In the genomic region with DNA sequence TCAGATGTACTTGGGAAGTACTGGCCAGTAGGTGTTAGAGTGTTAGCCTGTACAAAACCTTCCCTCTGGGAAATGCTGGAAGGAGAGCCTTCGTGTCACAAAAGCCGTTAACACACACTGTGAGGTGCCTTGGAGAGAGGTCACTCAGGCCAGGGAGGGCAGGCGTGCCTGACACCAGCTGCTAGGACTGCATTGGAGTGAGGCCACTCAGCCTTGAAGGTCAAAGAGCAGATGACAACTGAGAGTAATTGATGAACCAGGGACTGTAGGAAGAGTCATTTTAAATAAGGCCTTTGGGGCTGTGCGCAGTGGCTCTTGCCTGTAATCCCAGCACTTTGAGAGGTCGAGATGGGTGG, we compare ENCODE assay signal across 1 cellular context.
TF ChIP-seq lines count a peak whose summit lies in the region.

No MANE protein-coding gene starts in this region.

TF ChIP-seq in HepG2, 621 proteins besides CTCF, POLR2A, EP300 and RAD21 (continued from another document and continues in another):
- TF ChIP-seq NR2F1 (CRISPR knock-in tag; IDR thresholded peaks at IDR 0.05) (peak; percentile 69 to 71; a peak in 2 of 4 replicates), ZNF34 (CRISPR knock-in tag; IDR thresholded peaks at IDR 0.05; ENCODE audit: borderline replicate concordance) (no peak), POGZ (CRISPR knock-in tag; IDR thresholded peaks at IDR 0.05) (no peak), ZNF547 (CRISPR knock-in tag; IDR thresholded peaks at IDR 0.05) (no peak), MLLT10 (CRISPR knock-in tag; IDR thresholded peaks at IDR 0.05) (no peak), GZF1 (CRISPR knock-in tag; IDR thresholded peaks at IDR 0.05) (no peak), PCBP2 (optimal IDR thresholded peaks at IDR 0.05; ENCODE audit: low read depth, low read length, poor library complexity, severe bottlenecking) (no peak), HNF4A (CRISPR knock-in tag; IDR thresholded peaks at IDR 0.05) (peak; percentile 68), ZNF17 (CRISPR knock-in tag; IDR thresholded peaks at IDR 0.05) (no peak), ESRRA (CRISPR knock-in tag; IDR thresholded peaks at IDR 0.05; ENCODE audit: low read depth) (0 out of 2 replicates have a peak, but pooled peaks have one; percentile 32), GATA4 (IDR thresholded peaks at IDR 0.05; ENCODE audit: borderline replicate concordance, low read depth) (0 out of 2 replicates have a peak, but pooled peaks have one; percentile 14), ZNF607 (CRISPR knock-in tag; IDR thresholded peaks at IDR 0.05; ENCODE audit: borderline replicate concordance) (no peak), ZNF446 (CRISPR knock-in tag; IDR thresholded peaks at IDR 0.05) (no peak), ARNT2 (CRISPR knock-in tag; IDR thresholded peaks at IDR 0.05; ENCODE audit: low read depth) (no peak), ZNF484 (CRISPR knock-in tag; IDR thresholded peaks at IDR 0.05; ENCODE audit: borderline replicate concordance, low read depth) (no peak), PHF5A (CRISPR knock-in tag; IDR thresholded peaks at IDR 0.05; ENCODE audit: low read depth, unreplicated experiment) (no peak), RARA (CRISPR knock-in tag; IDR thresholded peaks at IDR 0.05) (peak; percentile 47; the same call in 1 of the 2 replicates), TBX2 (CRISPR knock-in tag; IDR thresholded peaks at IDR 0.05; ENCODE audit: borderline replicate concordance) (peak; percentile 66), NR2F6 (IDR thresholded peaks at IDR 0.05) (peak; percentile 84), NR2F6 (CRISPR knock-in tag; IDR thresholded peaks at IDR 0.05) (peak; percentile 84; the same call in 1 of the 2 replicates), NCOA5 (CRISPR knock-in tag; IDR thresholded peaks at IDR 0.05) (no peak), ZNF720 (CRISPR knock-in tag; IDR thresholded peaks at IDR 0.05) (no peak), SPEN (CRISPR knock-in tag; IDR thresholded peaks at IDR 0.05; ENCODE audit: low read depth) (no peak), TEAD3 (CRISPR knock-in tag; optimal IDR thresholded peaks at IDR 0.05; ENCODE audit: borderline replicate concordance) (peak; percentile 24), RFX3 (CRISPR knock-in tag; IDR thresholded peaks at IDR 0.05) (no peak), RXRB (CRISPR knock-in tag; IDR thresholded peaks at IDR 0.05; ENCODE audit: borderline replicate concordance) (peak; percentile 29; the same call in 1 of the 2 replicates), EZH2 (conservative IDR thresholded peaks at IDR 0.05; ENCODE audit: low read depth, low read length) (no peak), RCOR2 (CRISPR knock-in tag; IDR thresholded peaks at IDR 0.05) (no peak), MTA1 (CRISPR knock-in tag; IDR thresholded peaks at IDR 0.05; ENCODE audit: borderline replicate concordance) (peak; percentile 55; the same call in 1 of the 2 replicates), GPN1 (CRISPR knock-in tag; IDR thresholded peaks at IDR 0.05; ENCODE audit: borderline replicate concordance) (no peak)
- TF ChIP-seq, protein P1, sequence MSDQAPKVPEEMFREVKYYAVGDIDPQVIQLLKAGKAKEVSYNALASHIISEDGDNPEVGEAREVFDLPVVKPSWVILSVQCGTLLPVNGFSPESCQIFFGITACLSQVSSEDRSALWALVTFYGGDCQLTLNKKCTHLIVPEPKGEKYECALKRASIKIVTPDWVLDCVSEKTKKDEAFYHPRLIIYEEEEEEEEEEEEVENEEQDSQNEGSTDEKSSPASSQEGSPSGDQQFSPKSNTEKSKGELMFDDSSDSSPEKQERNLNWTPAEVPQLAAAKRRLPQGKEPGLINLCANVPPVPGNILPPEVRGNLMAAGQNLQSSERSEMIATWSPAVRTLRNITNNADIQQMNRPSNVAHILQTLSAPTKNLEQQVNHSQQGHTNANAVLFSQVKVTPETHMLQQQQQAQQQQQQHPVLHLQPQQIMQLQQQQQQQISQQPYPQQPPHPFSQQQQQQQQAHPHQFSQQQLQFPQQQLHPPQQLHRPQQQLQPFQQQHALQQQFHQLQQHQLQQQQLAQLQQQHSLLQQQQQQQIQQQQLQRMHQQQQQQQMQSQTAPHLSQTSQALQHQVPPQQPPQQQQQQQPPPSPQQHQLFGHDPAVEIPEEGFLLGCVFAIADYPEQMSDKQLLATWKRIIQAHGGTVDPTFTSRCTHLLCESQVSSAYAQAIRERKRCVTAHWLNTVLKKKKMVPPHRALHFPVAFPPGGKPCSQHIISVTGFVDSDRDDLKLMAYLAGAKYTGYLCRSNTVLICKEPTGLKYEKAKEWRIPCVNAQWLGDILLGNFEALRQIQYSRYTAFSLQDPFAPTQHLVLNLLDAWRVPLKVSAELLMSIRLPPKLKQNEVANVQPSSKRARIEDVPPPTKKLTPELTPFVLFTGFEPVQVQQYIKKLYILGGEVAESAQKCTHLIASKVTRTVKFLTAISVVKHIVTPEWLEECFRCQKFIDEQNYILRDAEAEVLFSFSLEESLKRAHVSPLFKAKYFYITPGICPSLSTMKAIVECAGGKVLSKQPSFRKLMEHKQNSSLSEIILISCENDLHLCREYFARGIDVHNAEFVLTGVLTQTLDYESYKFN (CRISPR knock-in tag; conservative IDR thresholded peaks at IDR 0.05): peak; percentile 39; the same call in 1 of the 2 replicates
- TF ChIP-seq, protein P2, sequence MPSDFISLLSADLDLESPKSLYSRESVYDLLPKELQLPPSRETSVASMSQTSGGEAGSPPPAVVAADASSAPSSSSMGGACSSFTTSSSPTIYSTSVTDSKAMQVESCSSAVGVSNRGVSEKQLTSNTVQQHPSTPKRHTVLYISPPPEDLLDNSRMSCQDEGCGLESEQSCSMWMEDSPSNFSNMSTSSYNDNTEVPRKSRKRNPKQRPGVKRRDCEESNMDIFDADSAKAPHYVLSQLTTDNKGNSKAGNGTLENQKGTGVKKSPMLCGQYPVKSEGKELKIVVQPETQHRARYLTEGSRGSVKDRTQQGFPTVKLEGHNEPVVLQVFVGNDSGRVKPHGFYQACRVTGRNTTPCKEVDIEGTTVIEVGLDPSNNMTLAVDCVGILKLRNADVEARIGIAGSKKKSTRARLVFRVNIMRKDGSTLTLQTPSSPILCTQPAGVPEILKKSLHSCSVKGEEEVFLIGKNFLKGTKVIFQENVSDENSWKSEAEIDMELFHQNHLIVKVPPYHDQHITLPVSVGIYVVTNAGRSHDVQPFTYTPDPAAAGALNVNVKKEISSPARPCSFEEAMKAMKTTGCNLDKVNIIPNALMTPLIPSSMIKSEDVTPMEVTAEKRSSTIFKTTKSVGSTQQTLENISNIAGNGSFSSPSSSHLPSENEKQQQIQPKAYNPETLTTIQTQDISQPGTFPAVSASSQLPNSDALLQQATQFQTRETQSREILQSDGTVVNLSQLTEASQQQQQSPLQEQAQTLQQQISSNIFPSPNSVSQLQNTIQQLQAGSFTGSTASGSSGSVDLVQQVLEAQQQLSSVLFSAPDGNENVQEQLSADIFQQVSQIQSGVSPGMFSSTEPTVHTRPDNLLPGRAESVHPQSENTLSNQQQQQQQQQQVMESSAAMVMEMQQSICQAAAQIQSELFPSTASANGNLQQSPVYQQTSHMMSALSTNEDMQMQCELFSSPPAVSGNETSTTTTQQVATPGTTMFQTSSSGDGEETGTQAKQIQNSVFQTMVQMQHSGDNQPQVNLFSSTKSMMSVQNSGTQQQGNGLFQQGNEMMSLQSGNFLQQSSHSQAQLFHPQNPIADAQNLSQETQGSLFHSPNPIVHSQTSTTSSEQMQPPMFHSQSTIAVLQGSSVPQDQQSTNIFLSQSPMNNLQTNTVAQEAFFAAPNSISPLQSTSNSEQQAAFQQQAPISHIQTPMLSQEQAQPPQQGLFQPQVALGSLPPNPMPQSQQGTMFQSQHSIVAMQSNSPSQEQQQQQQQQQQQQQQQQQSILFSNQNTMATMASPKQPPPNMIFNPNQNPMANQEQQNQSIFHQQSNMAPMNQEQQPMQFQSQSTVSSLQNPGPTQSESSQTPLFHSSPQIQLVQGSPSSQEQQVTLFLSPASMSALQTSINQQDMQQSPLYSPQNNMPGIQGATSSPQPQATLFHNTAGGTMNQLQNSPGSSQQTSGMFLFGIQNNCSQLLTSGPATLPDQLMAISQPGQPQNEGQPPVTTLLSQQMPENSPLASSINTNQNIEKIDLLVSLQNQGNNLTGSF (CRISPR knock-in tag; IDR thresholded peaks at IDR 0.05): no peak
- TF ChIP-seq, protein P3, sequence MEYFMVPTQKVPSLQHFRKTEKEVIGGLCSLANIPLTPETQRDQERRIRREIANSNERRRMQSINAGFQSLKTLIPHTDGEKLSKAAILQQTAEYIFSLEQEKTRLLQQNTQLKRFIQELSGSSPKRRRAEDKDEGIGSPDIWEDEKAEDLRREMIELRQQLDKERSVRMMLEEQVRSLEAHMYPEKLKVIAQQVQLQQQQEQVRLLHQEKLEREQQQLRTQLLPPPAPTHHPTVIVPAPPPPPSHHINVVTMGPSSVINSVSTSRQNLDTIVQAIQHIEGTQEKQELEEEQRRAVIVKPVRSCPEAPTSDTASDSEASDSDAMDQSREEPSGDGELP (IDR thresholded peaks at IDR 0.05; ENCODE audit: borderline replicate concordance, low read depth): peak; percentile 78; the same call in 1 of the 2 replicates
- TF ChIP-seq, protein P4, sequence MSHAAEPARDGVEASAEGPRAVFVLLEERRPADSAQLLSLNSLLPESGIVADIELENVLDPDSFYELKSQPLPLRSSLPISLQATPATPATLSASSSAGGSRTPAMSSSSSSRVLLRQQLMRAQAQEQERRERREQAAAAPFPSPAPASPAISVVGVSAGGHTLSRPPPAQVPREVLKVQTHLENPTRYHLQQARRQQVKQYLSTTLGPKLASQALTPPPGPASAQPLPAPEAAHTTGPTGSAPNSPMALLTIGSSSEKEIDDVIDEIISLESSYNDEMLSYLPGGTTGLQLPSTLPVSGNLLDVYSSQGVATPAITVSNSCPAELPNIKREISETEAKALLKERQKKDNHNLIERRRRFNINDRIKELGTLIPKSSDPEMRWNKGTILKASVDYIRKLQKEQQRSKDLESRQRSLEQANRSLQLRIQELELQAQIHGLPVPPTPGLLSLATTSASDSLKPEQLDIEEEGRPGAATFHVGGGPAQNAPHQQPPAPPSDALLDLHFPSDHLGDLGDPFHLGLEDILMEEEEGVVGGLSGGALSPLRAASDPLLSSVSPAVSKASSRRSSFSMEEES (CRISPR knock-in tag; IDR thresholded peaks at IDR 0.05): no peak
- TF ChIP-seq, protein P5, sequence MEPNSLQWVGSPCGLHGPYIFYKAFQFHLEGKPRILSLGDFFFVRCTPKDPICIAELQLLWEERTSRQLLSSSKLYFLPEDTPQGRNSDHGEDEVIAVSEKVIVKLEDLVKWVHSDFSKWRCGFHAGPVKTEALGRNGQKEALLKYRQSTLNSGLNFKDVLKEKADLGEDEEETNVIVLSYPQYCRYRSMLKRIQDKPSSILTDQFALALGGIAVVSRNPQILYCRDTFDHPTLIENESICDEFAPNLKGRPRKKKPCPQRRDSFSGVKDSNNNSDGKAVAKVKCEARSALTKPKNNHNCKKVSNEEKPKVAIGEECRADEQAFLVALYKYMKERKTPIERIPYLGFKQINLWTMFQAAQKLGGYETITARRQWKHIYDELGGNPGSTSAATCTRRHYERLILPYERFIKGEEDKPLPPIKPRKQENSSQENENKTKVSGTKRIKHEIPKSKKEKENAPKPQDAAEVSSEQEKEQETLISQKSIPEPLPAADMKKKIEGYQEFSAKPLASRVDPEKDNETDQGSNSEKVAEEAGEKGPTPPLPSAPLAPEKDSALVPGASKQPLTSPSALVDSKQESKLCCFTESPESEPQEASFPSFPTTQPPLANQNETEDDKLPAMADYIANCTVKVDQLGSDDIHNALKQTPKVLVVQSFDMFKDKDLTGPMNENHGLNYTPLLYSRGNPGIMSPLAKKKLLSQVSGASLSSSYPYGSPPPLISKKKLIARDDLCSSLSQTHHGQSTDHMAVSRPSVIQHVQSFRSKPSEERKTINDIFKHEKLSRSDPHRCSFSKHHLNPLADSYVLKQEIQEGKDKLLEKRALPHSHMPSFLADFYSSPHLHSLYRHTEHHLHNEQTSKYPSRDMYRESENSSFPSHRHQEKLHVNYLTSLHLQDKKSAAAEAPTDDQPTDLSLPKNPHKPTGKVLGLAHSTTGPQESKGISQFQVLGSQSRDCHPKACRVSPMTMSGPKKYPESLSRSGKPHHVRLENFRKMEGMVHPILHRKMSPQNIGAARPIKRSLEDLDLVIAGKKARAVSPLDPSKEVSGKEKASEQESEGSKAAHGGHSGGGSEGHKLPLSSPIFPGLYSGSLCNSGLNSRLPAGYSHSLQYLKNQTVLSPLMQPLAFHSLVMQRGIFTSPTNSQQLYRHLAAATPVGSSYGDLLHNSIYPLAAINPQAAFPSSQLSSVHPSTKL (CRISPR knock-in tag; IDR thresholded peaks at IDR 0.05): peak; percentile 44
- TF ChIP-seq, protein P6, sequence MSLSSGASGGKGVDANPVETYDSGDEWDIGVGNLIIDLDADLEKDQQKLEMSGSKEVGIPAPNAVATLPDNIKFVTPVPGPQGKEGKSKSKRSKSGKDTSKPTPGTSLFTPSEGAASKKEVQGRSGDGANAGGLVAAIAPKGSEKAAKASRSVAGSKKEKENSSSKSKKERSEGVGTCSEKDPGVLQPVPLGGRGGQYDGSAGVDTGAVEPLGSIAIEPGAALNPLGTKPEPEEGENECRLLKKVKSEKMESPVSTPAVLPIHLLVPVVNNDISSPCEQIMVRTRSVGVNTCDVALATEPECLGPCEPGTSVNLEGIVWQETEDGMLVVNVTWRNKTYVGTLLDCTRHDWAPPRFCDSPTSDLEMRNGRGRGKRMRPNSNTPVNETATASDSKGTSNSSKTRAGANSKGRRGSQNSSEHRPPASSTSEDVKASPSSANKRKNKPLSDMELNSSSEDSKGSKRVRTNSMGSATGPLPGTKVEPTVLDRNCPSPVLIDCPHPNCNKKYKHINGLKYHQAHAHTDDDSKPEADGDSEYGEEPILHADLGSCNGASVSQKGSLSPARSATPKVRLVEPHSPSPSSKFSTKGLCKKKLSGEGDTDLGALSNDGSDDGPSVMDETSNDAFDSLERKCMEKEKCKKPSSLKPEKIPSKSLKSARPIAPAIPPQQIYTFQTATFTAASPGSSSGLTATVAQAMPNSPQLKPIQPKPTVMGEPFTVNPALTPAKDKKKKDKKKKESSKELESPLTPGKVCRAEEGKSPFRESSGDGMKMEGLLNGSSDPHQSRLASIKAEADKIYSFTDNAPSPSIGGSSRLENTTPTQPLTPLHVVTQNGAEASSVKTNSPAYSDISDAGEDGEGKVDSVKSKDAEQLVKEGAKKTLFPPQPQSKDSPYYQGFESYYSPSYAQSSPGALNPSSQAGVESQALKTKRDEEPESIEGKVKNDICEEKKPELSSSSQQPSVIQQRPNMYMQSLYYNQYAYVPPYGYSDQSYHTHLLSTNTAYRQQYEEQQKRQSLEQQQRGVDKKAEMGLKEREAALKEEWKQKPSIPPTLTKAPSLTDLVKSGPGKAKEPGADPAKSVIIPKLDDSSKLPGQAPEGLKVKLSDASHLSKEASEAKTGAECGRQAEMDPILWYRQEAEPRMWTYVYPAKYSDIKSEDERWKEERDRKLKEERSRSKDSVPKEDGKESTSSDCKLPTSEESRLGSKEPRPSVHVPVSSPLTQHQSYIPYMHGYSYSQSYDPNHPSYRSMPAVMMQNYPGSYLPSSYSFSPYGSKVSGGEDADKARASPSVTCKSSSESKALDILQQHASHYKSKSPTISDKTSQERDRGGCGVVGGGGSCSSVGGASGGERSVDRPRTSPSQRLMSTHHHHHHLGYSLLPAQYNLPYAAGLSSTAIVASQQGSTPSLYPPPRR (CRISPR knock-in tag; IDR thresholded peaks at IDR 0.05; ENCODE audit: borderline replicate concordance): no peak
